25 cellular contexts compared by ENCODE assay signal in genomic region chr4:188403272-188403671, GRCh38.
DNase-seq lines count a peak whose midpoint lies in the region; ATAC-seq, FAIRE-seq and TF ChIP-seq lines count a peak whose summit lies in the region.
"Had no signal": no experiment of that assay in that cellular context is flagged by ENCODE, and none has a peak within 500 bp of the region (broad histone marks: within the 10 kb centered on the region; RNA-seq: fewer than 3 reads in every experiment).

No MANE protein-coding gene starts in this region.

- peak; percentile 32 for FAIRE-seq in H1 (lab: Jason Lieb, UNC)
- FAIRE-seq: H54 had no signal

- H3K9me3 Mint-ChIP-seq in stimulated activated effector memory CD8-positive, alpha-beta T cell treated with anti-CD3 and anti-CD28 coated beads, Interleukin-12 subunit alpha, Interleukin-12 subunit beta, amount 100 ng/mL, for 72 hours, result peaks cover 25% of the 10 kb centered on the region
- H3K9me3 Mint-ChIP-seq: nephron had no signal

- no peak overlapping the region for H3K27ac ChIP-seq in H1 (ENCODE audit: low read depth, low read length)
- H3K27ac ChIP-seq: hepatocyte, PC-9, prostate gland, SK-N-MC had no signal

- H4K5ac ChIP-seq in H1 (ENCODE audit: insufficient read length, low read depth, low read length), result no peak overlapping the region

- H3K56ac ChIP-seq in H1 (replicated peaks; ENCODE audit: insufficient read length, low read depth, low read length), result no peak overlapping the region

- TF ChIP-seq RAD21 in H1 (IDR thresholded peaks at IDR 0.05 in 1 of 2, conservative IDR thresholded peaks at IDR 0.05 in 1 of 2; ENCODE audit: low read depth in 2 of 2, low read length in 2 of 2), result peak; percentile 61 to 66

- no peak overlapping the region for H2AK5ac ChIP-seq in H1 (ENCODE audit: low read depth, low read length)

- no peak overlapping the region for H3K14ac ChIP-seq in H1 (ENCODE audit: insufficient read length)

- no peaks in the 10 kb centered on the region for H3K27me3 ChIP-seq in H1 (replicated peaks in 1 of 4; ENCODE audit: control insufficient read depth in 3 of 4, extremely low read depth in 1 of 4, insufficient read depth in 3 of 4, low read length in 3 of 4)
- H3K27me3 ChIP-seq: hepatocyte had no signal

- peaks cover 3 to 12% (median 10%) of the 10 kb centered on the region in 4 experiments; a peak in 4 of 7 replicates for H3K4me1 ChIP-seq in H1 (replicated peaks in 1 of 4; ENCODE audit: control insufficient read depth in 3 of 4, insufficient read depth in 4 of 4, low read length in 3 of 4)
- H3K4me1 ChIP-seq: prostate gland had no signal

- H2BK12ac ChIP-seq in H1 (ENCODE audit: low read depth, low read length), result no peak overlapping the region

- H3K79me1 ChIP-seq in H1 (ENCODE audit: low read depth, low read length), result no peaks in the 10 kb centered on the region

- H3K4ac ChIP-seq in H1 (replicated peaks; ENCODE audit: insufficient read length, low read depth, low read length), result no peak overlapping the region

- H3K4me2 ChIP-seq in H1 (ENCODE audit: insufficient read depth in 1 of 2, low read depth in 2 of 2, low read length in 2 of 2), result no peak overlapping the region
- H3K4me2 ChIP-seq: hepatocyte, PC-9 had no signal

- no peak overlapping the region; the same call in 1 of the 2 replicates for H2BK20ac ChIP-seq in H1 (ENCODE audit: low read length)

- H3K4me1 Mint-ChIP-seq in stimulated activated effector memory CD8-positive, alpha-beta T cell treated with anti-CD3 and anti-CD28 coated beads, Interleukin-12 subunit alpha, Interleukin-12 subunit beta, amount 100 ng/mL, for 72 hours, result no peaks in the 10 kb centered on the region
- H3K4me1 Mint-ChIP-seq: IgD-negative memory B cell, nephron had no signal

- no peak overlapping the region for H3K9ac ChIP-seq in H1 (replicated peaks in 1 of 4; ENCODE audit: extremely low read depth in 1 of 4, low read depth in 3 of 4, low read length in 3 of 4)

- H2BK120ac ChIP-seq in H1 (replicated peaks; ENCODE audit: low read depth, low read length), result peak overlapping the region; percentile 29

- H4K8ac ChIP-seq in H1 (ENCODE audit: extremely low read depth, insufficient read depth, low read length), result no peak overlapping the region

- CTCF ChIA-PET in H1 (lab: Charles Lee; ENCODE audit: partially characterized antibody), result interaction anchor here (0.6 to 1.5 kb wide), 11 partner anchors 9 to 724 kb away, joined by 3 to 5 read pairs (median 3); no protein-coding TSS in a partner anchor

- H2BK15ac ChIP-seq in H1 (ENCODE audit: low read length), result no peak overlapping the region

- no peak overlapping the region for H3K27ac Mint-ChIP-seq in stimulated activated effector memory CD8-positive, alpha-beta T cell treated with anti-CD3 and anti-CD28 coated beads, Interleukin-12 subunit alpha, Interleukin-12 subunit beta, amount 100 ng/mL, for 72 hours
- H3K27ac Mint-ChIP-seq: CD4-positive, alpha-beta T cell; IgD-negative memory B cell; nephron had no signal

- no peak for ATAC-seq in stimulated activated effector memory CD8-positive, alpha-beta T cell treated with anti-CD3 and anti-CD28 coated beads, Interleukin-12 subunit alpha, Interleukin-12 subunit beta, amount 100 ng/mL, for 72 hours
- no peak for ATAC-seq in HG03045 (IDR thresholded peaks at IDR 0.05; ENCODE audit: unreplicated experiment)

- no peak for TF ChIP-seq POLR2A in H1 (IDR thresholded peaks at IDR 0.05; ENCODE audit: control extremely low read depth in 1 of 2, low read depth in 2 of 2, low read length in 2 of 2)

- H3K36me3 ChIP-seq in H1 (ENCODE audit: control insufficient read depth in 2 of 4, insufficient read depth in 4 of 4, low read length in 3 of 4), result no peaks in the 10 kb centered on the region
- H3K36me3 ChIP-seq: prostate gland had no signal

- no peak overlapping the region for H3K4me3 ChIP-seq in H1 (ENCODE audit: extremely low read depth in 1 of 4, insufficient read depth in 2 of 4, low read depth in 3 of 4, low read length in 4 of 4)
- H3K4me3 ChIP-seq: hepatocyte, PC-9, prostate gland, SK-N-MC, skin epidermis had no signal

- H2BK5ac ChIP-seq in H1 (ENCODE audit: low read depth, low read length), result no peak overlapping the region

- no peaks in the 10 kb centered on the region for H3K23me2 ChIP-seq in H1 (ENCODE audit: low read depth, low read length)

- peak overlapping the region; percentile 39 for H4K91ac ChIP-seq in H1 (replicated peaks; ENCODE audit: insufficient read length, low read length)

- no peaks in the 10 kb centered on the region for H4K20me1 ChIP-seq in H1 (replicated peaks in 1 of 2; ENCODE audit: control insufficient read depth in 1 of 2, insufficient read depth in 2 of 2, low read length in 2 of 2)

- peak overlapping the region; percentile 39 for H3K18ac ChIP-seq in H1 (ENCODE audit: extremely low read depth, low read length)

- 85% methylated on average over 6 of the region's 6 CpGs; no CpG with 5 or more reads in 1 of the 2 experiments for WGBS in H1 (ENCODE audit: extremely low coverage in 1 of 2, insufficient coverage in 1 of 2, insufficient read length in 1 of 2, insufficient replicate concordance in 2 of 2, low coverage in 1 of 2, low lambda C conversion rate in 2 of 2, missing lambda C conversion rate in 1 of 2), 2 experiments

- no peaks in the 10 kb centered on the region for H3K79me2 ChIP-seq in H1 (ENCODE audit: control insufficient read depth in 1 of 2, insufficient read depth in 2 of 2, low read length in 2 of 2)
- H3K79me2 ChIP-seq: hepatocyte had no signal

- no peak overlapping the region for H3K23ac ChIP-seq in H1 (ENCODE audit: insufficient read length)

- TF ChIP-seq EP300 in H1 (IDR thresholded peaks at IDR 0.05; ENCODE audit: borderline replicate concordance in 1 of 2, low read depth in 2 of 2, low read length in 2 of 2), result no peak

- POLR2A ChIA-PET in H1 (lab: Charles Lee; ENCODE audit: partially characterized antibody), result no interaction called here

- peak; percentile 50 to 75 (median 63) for TF ChIP-seq CTCF in H1 (IDR thresholded peaks at IDR 0.05; ENCODE audit: control extremely low read depth in 1 of 3, insufficient read depth in 1 of 3, low read depth in 1 of 3, low read length in 3 of 3)

- no peak overlapping the region for H2AFZ ChIP-seq in H1 (ENCODE audit: low read length)
- H2AFZ ChIP-seq: hepatocyte, PC-9 had no signal

- DNase-seq in DMS53 (lab: John Stamatoyannopoulos, UW) (peak; percentile 13), DMS53 treated with DMSO at 0.1 percent for 48 hours (lab: John Stamatoyannopoulos, UW; ENCODE audit: unreplicated experiment) (no peak), RPMI8226 (peak; percentile 19), H1 (ENCODE audit: low read depth in 1 of 2, low spot score in 2 of 2) (no peak), COR-L47 (lab: John Stamatoyannopoulos, UW) (no peak), medulla oblongata (ENCODE audit: extremely low spot score) (no peak)
- no peak for DNase-seq in stimulated activated effector memory CD8-positive, alpha-beta T cell treated with anti-CD3 and anti-CD28 coated beads, Interleukin-12 subunit alpha, Interleukin-12 subunit beta, amount 100 ng/mL, for 72 hours (ENCODE audit: low spot score in 2 of 2)
- DNase-seq: 8988T; activated CD4-positive, alpha-beta T cell treated with anti-CD3 and anti-CD28 coated beads, Interleukin-2, amount 50 U/mL, for 1 hour; activated naive CD4-positive, alpha-beta T cell; activated T-cell treated with anti-CD3 and anti-CD28 coated beads for 4 hours; CD4-positive, alpha-beta T cell; effector memory CD4-positive, alpha-beta T cell; NCI-H1930; NCI-H524; PC-9; stimulated activated CD8-positive, alpha-beta memory T cell treated with anti-CD3 and anti-CD28 coated beads, Interleukin-4, amount 100 ng/mL, for 48 hours had no signal

- H3K36me3 Mint-ChIP-seq in stimulated activated effector memory CD8-positive, alpha-beta T cell treated with anti-CD3 and anti-CD28 coated beads, Interleukin-12 subunit alpha, Interleukin-12 subunit beta, amount 100 ng/mL, for 72 hours, result no peaks in the 10 kb centered on the region
- H3K36me3 Mint-ChIP-seq: IgD-negative memory B cell had no signal

- H3K9me3 ChIP-seq in H1 (ENCODE audit: insufficient read depth in 2 of 2, low read depth in 1 of 2, low read length in 1 of 2), result peaks cover 0 to 2% of the 10 kb centered on the region in 2 experiments; a peak in 2 of 4 replicates
- H3K9me3 ChIP-seq: prostate gland had no signal

- no peak overlapping the region for H3K4me3 Mint-ChIP-seq in stimulated activated effector memory CD8-positive, alpha-beta T cell treated with anti-CD3 and anti-CD28 coated beads, Interleukin-12 subunit alpha, Interleukin-12 subunit beta, amount 100 ng/mL, for 72 hours
- H3K4me3 Mint-ChIP-seq: CD4-positive, alpha-beta T cell; nephron had no signal

TF ChIP-seq in H1, 55 proteins besides CTCF, POLR2A, EP300 and RAD21:
- TF ChIP-seq USF2 (IDR thresholded peaks at IDR 0.05; ENCODE audit: low read length) (peak; percentile 49; the same call in 1 of the 2 replicates), RBBP5 (IDR thresholded peaks at IDR 0.05; ENCODE audit: borderline replicate concordance, low read depth, low read length) (no peak)

Comparison
In these comparisons a context has a peak if more than half of its experiments do, and no peak if none do; other contexts are left out.
1. DNase-seq: peak in DMS53 (single experiment) and RPMI8226 (single experiment); none in DMS53 treated with DMSO at 0.1 percent for 48 hours (single experiment), H1 (0 of 2), COR-L47 (single experiment), stimulated activated effector memory CD8-positive, alpha-beta T cell treated with anti-CD3 and anti-CD28 coated beads, Interleukin-12 subunit alpha, Interleukin-12 subunit beta, amount 100 ng/mL, for 72 hours (0 of 2) and medulla oblongata (single experiment).